ENCODE assay signal across 9 cellular contexts in genomic region chr17:74960739-74961342, GRCh38. TPM values are rescaled to one million over a fixed set of nuclear protein-coding genes. Genes with fewer than 3 reads are reported as not detected.
DNase-seq lines count a peak whose midpoint lies in the region; ATAC-seq, FAIRE-seq and TF ChIP-seq lines count a peak whose summit lies in the region.
"Had no signal": no experiment of that assay in that cellular context is flagged by ENCODE, and none has a peak within 500 bp of the region (broad histone marks: within the 10 kb centered on the region; RNA-seq: fewer than 3 reads in every experiment).

No MANE protein-coding gene starts in this region.

- H3K4me1 ChIP-seq in left ventricle myocardium inferior (peaks cover 4% of the 10 kb centered on the region), prostate gland (replicated peaks) (no peaks in the 10 kb centered on the region)

- peak; percentile 63 for DNase-seq in GM12891 (ENCODE audit: insufficient read length, low spot score)
- DNase-seq in NCI-H2171 treated with DMSO at 0.1 percent for 48 hours (lab: John Stamatoyannopoulos, UW) = peak; percentile 74
- DNase-seq in activated CD8-positive, alpha-beta memory T cell treated with anti-CD3 and anti-CD28 coated beads for 24 hours = peak; percentile 67
- DNase-seq in left ventricle myocardium inferior = no peak
- peak; percentile 69 for DNase-seq in stimulated activated CD8-positive, alpha-beta memory T cell treated with anti-CD3 and anti-CD28 coated beads, Interleukin-4, amount 100 ng/mL, for 48 hours
- no peak for DNase-seq in prostate gland (ENCODE audit: low spot score)

- H3K4me3 ChIP-seq in left ventricle myocardium inferior = no peak overlapping the region
- no peak overlapping the region for H3K4me3 ChIP-seq in prostate gland

- TF ChIP-seq POLR2A in GM12891 (IDR thresholded peaks at IDR 0.05; ENCODE audit: low read depth, low read length) = no peak
- no peak for TF ChIP-seq POLR2A in prostate gland (IDR thresholded peaks at IDR 0.05)

- 52% methylated on average over 17 of the region's 17 CpGs for WGBS in prostate gland

- no peaks in the 10 kb centered on the region for H3K27me3 ChIP-seq in left ventricle myocardium inferior (ENCODE audit: low read depth)
- H3K27me3 ChIP-seq in prostate gland (replicated peaks; ENCODE audit: insufficient read depth) = no peaks in the 10 kb centered on the region

- TF ChIP-seq CTCF in left ventricle myocardium inferior (IDR thresholded peaks at IDR 0.05; ENCODE audit: borderline replicate concordance) (peak; percentile 51), prostate gland (IDR thresholded peaks at IDR 0.05) (peak in 1 of 4 experiments; percentile 28)

- H3K36me3 ChIP-seq in left ventricle myocardium inferior = peaks cover 6% of the 10 kb centered on the region
- H3K36me3 ChIP-seq in prostate gland = no peaks in the 10 kb centered on the region

- H3K9me3 ChIP-seq in left ventricle myocardium inferior (replicated peaks) (no peaks in the 10 kb centered on the region), prostate gland (no peaks in the 10 kb centered on the region)

- intact Hi-C loops in left ventricle myocardium inferior (cut with micrococcal nuclease) = no loop called here
- intact Hi-C loops in prostate gland (cut with DNase I) = loop anchor here (5.0 kb wide), 3 partner anchors 71 to 241 kb away; partner anchors contain the start of gene ARMC7

- H3K27ac ChIP-seq in left ventricle myocardium inferior (replicated peaks) = no peak overlapping the region
- H3K27ac ChIP-seq in prostate gland = no peak overlapping the region

- peak; percentile 94 for FAIRE-seq in GM12891 (lab: Jason Lieb, UNC)

- ATAC-seq in HG03175 (IDR thresholded peaks at IDR 0.05; ENCODE audit: unreplicated experiment) (no peak), GM18867 (IDR thresholded peaks at IDR 0.05; ENCODE audit: unreplicated experiment) (no peak)

TF ChIP-seq in GM12891, 5 proteins besides CTCF, POLR2A, EP300 and RAD21:
- no peak for TF ChIP-seq SPI1 (IDR thresholded peaks at IDR 0.05; ENCODE audit: low read depth, low read length)
- no peak for TF ChIP-seq POU2F2 (IDR thresholded peaks at IDR 0.05; ENCODE audit: low read depth, low read length)
- TF ChIP-seq PAX5 (IDR thresholded peaks at IDR 0.05; ENCODE audit: insufficient read depth, low read length, severe bottlenecking) = no peak
- no peak for TF ChIP-seq TAF1 (IDR thresholded peaks at IDR 0.05; ENCODE audit: low read depth, low read length)
- no peak for TF ChIP-seq POLR2AphosphoS5 (IDR thresholded peaks at IDR 0.05; ENCODE audit: low read depth, low read length)

RNA-seq across cellular contexts. Expression of gene HID1, which starts 11.7 kb away (rescaled TPM):
- 0.72 TPM for polyA plus RNA-seq in GM12891 (2012; ENCODE audit: low read depth, missing spikeins)
- total RNA-seq in left ventricle myocardium inferior (7.2 TPM), prostate gland (100 to 1,000 TPM in 1 of 2 donors, 10 to 100 TPM in 1; 87.1 to 101 TPM)

RNA-seq across cellular contexts. Expression of gene OTOP3, which starts 25.1 kb away (rescaled TPM):
- polyA plus RNA-seq in GM12891 (2012; ENCODE audit: low read depth, missing spikeins) = not detected
- total RNA-seq in left ventricle myocardium inferior (not detected), prostate gland (not detected)
- total RNA-seq: activated CD8-positive, alpha-beta memory T cell treated with anti-CD3 and anti-CD28 coated beads for 36 hours had no signal

RNA-seq across cellular contexts. Expression of gene CDR2L, which starts 26.6 kb away (rescaled TPM):
- 0.04 TPM for polyA plus RNA-seq in GM12891 (2012; ENCODE audit: low read depth, missing spikeins)
- 17.4 TPM for total RNA-seq in left ventricle myocardium inferior
- 10 to 100 TPM; 13.7 to 34.9 TPM for total RNA-seq in prostate gland

RNA-seq across cellular contexts. Expression of gene OTOP2, which starts 36.8 kb away (rescaled TPM):
- polyA plus RNA-seq in GM12891 (2012; ENCODE audit: low read depth, missing spikeins) = not detected
- not detected for total RNA-seq in left ventricle myocardium inferior
- total RNA-seq in prostate gland = under 1 TPM in 1 of 2 donors, not detected in 1; 0.85 TPM
- total RNA-seq: activated CD8-positive, alpha-beta memory T cell treated with anti-CD3 and anti-CD28 coated beads for 36 hours had no signal

RNA-seq across cellular contexts. Expression of gene USH1G, which starts 37.8 kb away (rescaled TPM):
- not detected for polyA plus RNA-seq in GM12891 (2012; ENCODE audit: low read depth, missing spikeins)
- not detected for total RNA-seq in left ventricle myocardium inferior
- 1 to 10 TPM in 1 of 2 donors, not detected in 1; 1.1 TPM for total RNA-seq in prostate gland
- total RNA-seq: activated CD8-positive, alpha-beta memory T cell treated with anti-CD3 and anti-CD28 coated beads for 36 hours had no signal

Comparison
In these comparisons a context has a peak if more than half of its experiments do, and no peak if none do; other contexts are left out.
1. DNase-seq: peak in GM12891 (single experiment), NCI-H2171 treated with DMSO at 0.1 percent for 48 hours (single experiment), activated CD8-positive, alpha-beta memory T cell treated with anti-CD3 and anti-CD28 coated beads for 24 hours (single experiment) and stimulated activated CD8-positive, alpha-beta memory T cell treated with anti-CD3 and anti-CD28 coated beads, Interleukin-4, amount 100 ng/mL, for 48 hours (single experiment); none in left ventricle myocardium inferior (single experiment) and prostate gland (single experiment).
2. RNA of gene HID1, which starts 11.7 kb away (total RNA-seq): 87.1 to 101 TPM in prostate gland; 7.2 TPM in left ventricle myocardium inferior (single experiment); every median in the first group is over 10 times any median in the second.